In genomic region chr16:56847173-56847948, GRCh38 we compare ENCODE assay signal across 10 cellular contexts. TPM values are rescaled to one million over a fixed set of nuclear protein-coding genes. Genes with fewer than 3 reads are reported as not detected.
A peak's percentile ranks its signal among the peaks of the same experiment; 100 is the strongest.
DNase-seq lines count a peak whose midpoint lies in the region; ATAC-seq and TF ChIP-seq lines count a peak whose summit lies in the region.
"Had no signal": no experiment of that assay in that cellular context is flagged by ENCODE, and none has a peak within 500 bp of the region (broad histone marks: within the 10 kb centered on the region; RNA-seq: fewer than 3 reads in every experiment).

No MANE protein-coding gene starts in this region.

- H3K9me3 Mint-ChIP-seq in HFFc6 (no peaks in the 10 kb centered on the region), mesothelial cell of epicardium (no peaks in the 10 kb centered on the region)
- H3K9me3 Mint-ChIP-seq in activated naive CD8-positive, alpha-beta T cell treated with anti-CD3 and anti-CD28 coated beads, Interleukin-2, amount 10 ng/mL, durations not matched to agents 7 days and 5 days, result peaks cover 9% of the 10 kb centered on the region

- H3K27me3 Mint-ChIP-seq in HFFc6 (ENCODE audit: insufficient read depth), result no peaks in the 10 kb centered on the region; the same call in none of the 2 replicates
- H3K27me3 Mint-ChIP-seq in activated naive CD8-positive, alpha-beta T cell treated with anti-CD3 and anti-CD28 coated beads, Interleukin-2, amount 10 ng/mL, durations not matched to agents 7 days and 5 days, result no peaks in the 10 kb centered on the region
- no peaks in the 10 kb centered on the region for H3K27me3 Mint-ChIP-seq in mesothelial cell of epicardium (ENCODE audit: low read depth)

- H3K4me3 Mint-ChIP-seq in HFFc6, result peak overlapping the region; percentile 69
- peak overlapping the region; percentile 7 for H3K4me3 Mint-ChIP-seq in activated naive CD8-positive, alpha-beta T cell treated with anti-CD3 and anti-CD28 coated beads, Interleukin-2, amount 10 ng/mL, durations not matched to agents 7 days and 5 days
- H3K4me3 Mint-ChIP-seq in mesothelial cell of epicardium, result no peak overlapping the region

- DNase-seq in A172 (ENCODE audit: low spot score), result peak; percentile 46
- peak; percentile 4 for DNase-seq in HFFc6
- DNase-seq in activated naive CD8-positive, alpha-beta T cell treated with anti-CD3 and anti-CD28 coated beads, Interleukin-2, amount 10 ng/mL, durations not matched to agents 7 days and 5 days, result no peak
- no peak for DNase-seq in mesothelial cell of epicardium (ENCODE audit: low spot score in 2 of 2, unreplicated experiment in 2 of 2)
- DNase-seq in SIG-M5 (lab: John Stamatoyannopoulos, UW), result no peak
- no peak for DNase-seq in central memory CD4-positive, alpha-beta T cell
- no peak for DNase-seq in NCI-H2029 treated with DMSO at 0.1 percent for 48 hours (lab: John Stamatoyannopoulos, UW)
- DNase-seq in NCI-H510A (lab: John Stamatoyannopoulos, UW), result no peak
- DNase-seq: NCI-H524 treated with DMSO at 0.1 percent for 48 hours had no signal

- TF ChIP-seq CTCF in HFFc6 (IDR thresholded peaks at IDR 0.05) (no peak), mesothelial cell of epicardium (IDR thresholded peaks at IDR 0.05; ENCODE audit: unreplicated experiment) (no peak)

- H3K27ac Mint-ChIP-seq in HFFc6, result peak overlapping the region; percentile 87
- H3K27ac Mint-ChIP-seq in activated naive CD8-positive, alpha-beta T cell treated with anti-CD3 and anti-CD28 coated beads, Interleukin-2, amount 10 ng/mL, durations not matched to agents 7 days and 5 days, result peak overlapping the region; percentile 79
- peak overlapping the region; percentile 15 for H3K27ac Mint-ChIP-seq in mesothelial cell of epicardium

- H3K36me3 Mint-ChIP-seq in HFFc6 (ENCODE audit: low read depth) (peaks cover 14% of the 10 kb centered on the region), mesothelial cell of epicardium (peaks cover 15% of the 10 kb centered on the region)
- H3K36me3 Mint-ChIP-seq in activated naive CD8-positive, alpha-beta T cell treated with anti-CD3 and anti-CD28 coated beads, Interleukin-2, amount 10 ng/mL, durations not matched to agents 7 days and 5 days, result peaks cover 29% of the 10 kb centered on the region

- peaks cover 55% of the 10 kb centered on the region for H3K4me1 Mint-ChIP-seq in HFFc6 (ENCODE audit: low read depth)
- peaks cover 34% of the 10 kb centered on the region for H3K4me1 Mint-ChIP-seq in activated naive CD8-positive, alpha-beta T cell treated with anti-CD3 and anti-CD28 coated beads, Interleukin-2, amount 10 ng/mL, durations not matched to agents 7 days and 5 days
- H3K4me1 Mint-ChIP-seq in mesothelial cell of epicardium, result peaks cover 25% of the 10 kb centered on the region

- POLR2A ChIA-PET in activated naive CD8-positive, alpha-beta T cell treated with anti-CD3 and anti-CD28 coated beads, Interleukin-2, amount 10 ng/mL, durations not matched to agents 7 days and 5 days (lab: Charles Lee), result no interaction called here

- ATAC-seq in activated naive CD8-positive, alpha-beta T cell treated with anti-CD3 and anti-CD28 coated beads, Interleukin-2, amount 10 ng/mL, durations not matched to agents 7 days and 5 days (ENCODE audit: low read depth), result peak; percentile 65

RNA-seq across cellular contexts. Expression of gene SLC12A3, which starts 17.6 kb away (rescaled TPM):
- total RNA-seq in A172 (2014; rRNA removed; shearing (Covaris generic)), result not detected in 2 replicates
- not detected for total RNA-seq in HFFc6 (2021; fragmentation: NEBNext Ultra II Directional; extraction: Animal tissue kit (Norgen Biotek cat#: 25700))
- total RNA-seq in activated naive CD8-positive, alpha-beta T cell treated with anti-CD3 and anti-CD28 coated beads, Interleukin-2, amount 10 ng/mL, durations not matched to agents 7 days and 5 days, result not detected
- total RNA-seq in mesothelial cell of epicardium, result not detected in 3 replicates
- total RNA-seq: epithelial cell of proximal tubule had no signal

Comparison
In these comparisons a context has a peak if more than half of its experiments do, and no peak if none do; other contexts are left out.
1. DNase-seq: peak in A172 (single experiment) and HFFc6 (single experiment); none in activated naive CD8-positive, alpha-beta T cell treated with anti-CD3 and anti-CD28 coated beads, Interleukin-2, amount 10 ng/mL, durations not matched to agents 7 days and 5 days (single experiment), mesothelial cell of epicardium (0 of 2), SIG-M5 (single experiment), central memory CD4-positive, alpha-beta T cell (single experiment), NCI-H2029 treated with DMSO at 0.1 percent for 48 hours (single experiment) and NCI-H510A (single experiment).
2. H3K27ac Mint-ChIP-seq: peak in every context shown above with its lines; median percentile 87 in HFFc6; 79 in activated naive CD8-positive, alpha-beta T cell treated with anti-CD3 and anti-CD28 coated beads, Interleukin-2, amount 10 ng/mL, durations not matched to agents 7 days and 5 days; 15 in mesothelial cell of epicardium.